ENCODE assay signal across 20 cellular contexts in the genomic region with DNA sequence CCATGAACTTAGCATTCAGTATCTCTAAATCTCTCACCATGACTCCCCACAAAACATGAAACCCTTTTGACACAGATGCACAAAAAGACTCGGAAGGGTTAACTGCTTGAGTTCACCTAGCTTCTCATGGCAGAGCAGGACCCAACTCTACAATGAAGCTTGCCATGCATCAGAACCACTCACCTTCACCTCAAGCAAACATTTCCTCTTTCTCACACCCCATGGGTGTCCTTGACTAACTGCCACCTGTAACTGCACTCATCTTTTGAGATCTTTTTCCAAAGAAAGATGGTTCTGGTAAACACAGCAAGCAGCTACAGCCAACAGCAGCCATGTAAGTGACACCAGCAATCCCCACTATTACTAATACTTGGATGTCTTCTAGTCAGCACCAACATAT.
A peak's percentile ranks its signal among the peaks of the same experiment; 100 is the strongest.
DNase-seq lines count a peak whose midpoint lies in the region; ATAC-seq, FAIRE-seq and TF ChIP-seq lines count a peak whose summit lies in the region.
"Had no signal": no experiment of that assay in that cellular context is flagged by ENCODE, and none has a peak within 500 bp of the region (broad histone marks: within the 10 kb centered on the region; RNA-seq: fewer than 3 reads in every experiment).

No MANE protein-coding gene starts in this region.

- TF ChIP-seq CTCF in OCI-LY3 (IDR thresholded peaks at IDR 0.05; ENCODE audit: low read depth, low read length) (no peak), type B pancreatic cell (conservative IDR thresholded peaks at IDR 0.05) (no peak)

- no peaks in the 10 kb centered on the region for H4K20me1 ChIP-seq in OCI-LY3 (ENCODE audit: insufficient read depth, low read length)

- H3K36me3 Mint-ChIP-seq in memory B cell: peaks cover 4% of the 10 kb centered on the region
- peaks cover 24% of the 10 kb centered on the region for H3K36me3 Mint-ChIP-seq in type B pancreatic cell

- H3K36me3 ChIP-seq in ACC112 (ENCODE audit: insufficient read depth, low read length): peaks cover 34% of the 10 kb centered on the region
- peaks cover 14% of the 10 kb centered on the region for H3K36me3 ChIP-seq in OCI-LY3 (replicated peaks; ENCODE audit: low read depth, low read length)

- no peak for DNase-seq in GM19239 (ENCODE audit: insufficient read length, low spot score)
- peak in 1 of 2 donors; percentile 23 for DNase-seq in memory B cell (ENCODE audit: low spot score in 2 of 2)
- no peak for DNase-seq in NCI-H1105 treated with DMSO at 0.1 percent for 48 hours (lab: John Stamatoyannopoulos, UW)
- no peak for DNase-seq in head of caudate nucleus
- no peak for DNase-seq in type B pancreatic cell (ENCODE audit: extremely low spot score, unreplicated experiment)
- DNase-seq: COR-L47, DMS153, EL, H9, NCI-H1436, NCI-H2227 treated with DMSO at 0.1 percent for 48 hours, NCI-H524, OCI-M1, SHP77 treated with DMSO at 0.1 percent for 48 hours had no signal

- H3K9ac ChIP-seq in OCI-LY3 (ENCODE audit: low read length): 0 out of 2 replicates have a peak overlapping the region, but pooled peaks have one; percentile 32

- H3K4me3 ChIP-seq in ACC112 (ENCODE audit: low read depth, low read length) (no peak overlapping the region), OCI-LY3 (ENCODE audit: low read length) (peak overlapping the region; percentile 47; the same call in 1 of the 2 replicates)
- H3K4me3 ChIP-seq: K562 had no signal

- H3K9me3 ChIP-seq in OCI-LY3 (ENCODE audit: insufficient read depth, low read length): no peaks in the 10 kb centered on the region

- H3K27ac Mint-ChIP-seq in memory B cell (peak overlapping the region; percentile 100), type B pancreatic cell (no peak overlapping the region)
- H3K27ac Mint-ChIP-seq: CD14-positive monocyte, H9 had no signal

- H3K27me3 Mint-ChIP-seq in memory B cell: no peaks in the 10 kb centered on the region
- no peaks in the 10 kb centered on the region for H3K27me3 Mint-ChIP-seq in type B pancreatic cell

- H2AFZ ChIP-seq in ACC112 (ENCODE audit: low read length, unreplicated experiment) (no peak overlapping the region), OCI-LY3 (ENCODE audit: low read depth, low read length) (no peak overlapping the region)

- H3K27ac ChIP-seq in ACC112 (ENCODE audit: low read depth, low read length) (peak overlapping the region; percentile 1; the same call in 1 of the 2 replicates), OCI-LY3 (ENCODE audit: low read length) (peak overlapping the region; percentile 57)

- FAIRE-seq in GM19239 (lab: Jason Lieb, UNC): peak; percentile 28
- FAIRE-seq: A204.1, K562 had no signal

- H3K9me3 Mint-ChIP-seq in memory B cell: peaks cover 2% of the 10 kb centered on the region
- no peaks in the 10 kb centered on the region for H3K9me3 Mint-ChIP-seq in type B pancreatic cell

- H3K4me1 ChIP-seq in ACC112 (ENCODE audit: control insufficient read depth, insufficient read depth, low read length, unreplicated experiment) (peaks cover 43% of the 10 kb centered on the region), OCI-LY3 (ENCODE audit: low read length) (peaks cover 75% of the 10 kb centered on the region)

- ATAC-seq in memory B cell (ENCODE audit: low read depth): no peak
- ATAC-seq: K562, SK-N-SH treated with all-trans-retinoic acid at 6 μM for 48 hours had no signal

- H3K4me3 Mint-ChIP-seq in memory B cell (peak overlapping the region; percentile 41), type B pancreatic cell (no peak overlapping the region)
- H3K4me3 Mint-ChIP-seq: CD14-positive monocyte, H9 had no signal

- peak overlapping the region; percentile 80 for H3K4me2 ChIP-seq in OCI-LY3 (ENCODE audit: low read length)

- H3K27me3 ChIP-seq in ACC112 (ENCODE audit: insufficient read depth, low read length) (no peaks in the 10 kb centered on the region), OCI-LY3 (ENCODE audit: low read depth, low read length) (no peaks in the 10 kb centered on the region)

- H3K79me2 ChIP-seq in ACC112 (ENCODE audit: control insufficient read depth, insufficient read depth, low read length, unreplicated experiment) (no peaks in the 10 kb centered on the region), OCI-LY3 (ENCODE audit: low read length) (no peaks in the 10 kb centered on the region)

- intact Hi-C loops in head of caudate nucleus (cut with DNase I): no loop called here

- H3K4me1 Mint-ChIP-seq in memory B cell (peaks cover 51% of the 10 kb centered on the region), type B pancreatic cell (ENCODE audit: unreplicated experiment) (peaks cover 12% of the 10 kb centered on the region)
